6 cellular contexts compared by ENCODE assay signal in genomic region chr12:69604275-69604674, GRCh38. TPM values are rescaled to one million over a fixed set of nuclear protein-coding genes. Genes with fewer than 3 reads are reported as not detected.
"Had no signal": no experiment of that assay in that cellular context is flagged by ENCODE, and none has a peak within 500 bp of the region (broad histone marks: within the 10 kb centered on the region; RNA-seq: fewer than 3 reads in every experiment).

No MANE protein-coding gene starts in this region.

RNA-seq across cellular contexts. Expression of gene LRRC10, which starts 6.4 kb away (rescaled TPM):
- total RNA-seq: HepG2, HT-29, HT1080, IMR-90, K562 had no signal
- polyA plus RNA-seq: HepG2, IgD-negative memory B cell, IMR-90 had no signal
